In the genomic region with DNA sequence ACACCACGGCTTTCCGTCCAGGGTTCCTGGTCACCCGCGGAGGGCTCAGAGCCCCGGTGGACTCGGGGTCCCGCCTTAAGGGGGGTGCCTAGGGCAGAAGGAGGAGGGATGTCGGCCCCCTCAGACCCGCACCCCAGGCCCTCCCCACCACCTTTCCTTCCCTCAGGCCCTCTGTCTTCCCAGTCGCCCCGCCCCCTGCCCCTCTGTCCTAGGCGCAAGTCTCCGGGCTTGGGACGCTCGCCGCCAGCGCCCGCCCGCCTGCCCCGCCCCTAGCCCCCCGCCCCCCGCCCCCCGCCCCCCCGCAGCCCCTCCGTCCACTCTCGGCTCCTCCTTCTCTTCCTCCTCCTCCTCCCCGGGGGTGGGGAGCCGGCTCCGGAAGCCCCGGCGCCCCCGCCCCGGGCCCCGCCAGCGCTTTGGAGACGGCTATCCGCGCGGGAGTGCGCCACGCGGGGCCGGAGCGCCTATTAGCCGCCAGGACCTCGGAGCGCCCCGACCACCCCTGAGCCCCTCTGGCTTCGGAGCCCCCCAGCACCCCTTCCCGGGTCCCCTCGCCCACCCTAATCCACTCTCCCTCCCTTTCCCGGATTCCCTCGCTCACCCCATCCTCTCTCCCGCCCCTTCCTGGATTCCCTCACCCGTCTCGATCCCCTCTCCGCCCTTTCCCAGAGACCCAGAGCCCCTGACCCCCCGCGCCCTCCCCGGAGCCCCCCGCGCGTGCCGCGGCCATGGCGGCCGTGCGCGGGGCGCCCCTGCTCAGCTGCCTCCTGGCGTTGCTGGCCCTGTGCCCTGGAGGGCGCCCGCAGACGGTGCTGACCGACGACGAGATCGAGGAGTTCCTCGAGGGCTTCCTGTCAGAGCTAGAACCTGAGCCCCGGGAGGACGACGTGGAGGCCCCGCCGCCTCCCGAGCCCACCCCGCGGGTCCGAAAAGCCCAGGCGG, we compare ENCODE assay signal across 8 cellular contexts. TPM values are rescaled to one million over a fixed set of nuclear protein-coding genes. Genes with fewer than 3 reads are reported as not detected.
DNase-seq lines count a peak whose midpoint lies in the region; ATAC-seq and TF ChIP-seq lines count a peak whose summit lies in the region.

A gene (plus strand): TSS at position 405 of the 939 bp plus-strand sequence. CDS start 321 bp downstream, at position 726.

- no peak within 1 kb of the TSS for H3K27ac Mint-ChIP-seq in activated CD4-positive, alpha-beta memory T cell treated with anti-CD3 and anti-CD28 coated beads for 36 hours
- no peak within 1 kb of the TSS for H3K27ac Mint-ChIP-seq in activated CD4-positive, alpha-beta memory T cell treated with anti-CD3 and anti-CD28 coated beads, Interleukin-2, amount 10 ng/mL, durations not matched to agents 7 days and 5 days
- H3K27ac Mint-ChIP-seq in activated T-helper 1 cell treated with anti-CD3 and anti-CD28 coated beads, Interleukin-12 subunit alpha, Interleukin-12 subunit beta, Interleukin-2, Interleukin-4 antibody, amounts not matched to agents 30 ng/mL and 10 ng/mL and 1 ng/mL, durations not matched to agents 14 hours and 24 hours and 36 hours, result no peak within 1 kb of the TSS

- peak; percentile 47 for DNase-seq in activated CD4-positive, alpha-beta memory T cell treated with anti-CD3 and anti-CD28 coated beads for 36 hours
- DNase-seq in activated CD4-positive, alpha-beta memory T cell treated with anti-CD3 and anti-CD28 coated beads, Interleukin-2, amount 10 ng/mL, durations not matched to agents 7 days and 5 days, result no peak
- DNase-seq in activated T-helper 1 cell treated with anti-CD3 and anti-CD28 coated beads, Interleukin-12 subunit alpha, Interleukin-12 subunit beta, Interleukin-2, Interleukin-4 antibody, amounts not matched to agents 30 ng/mL and 10 ng/mL and 1 ng/mL, durations not matched to agents 14 hours and 24 hours and 36 hours (ENCODE audit: low spot score), result no peak
- peak; percentile 50 to 67 for DNase-seq in cardiac muscle cell (ENCODE audit: low read depth in 1 of 2, low spot score in 1 of 2)
- peak in 1 of 2 donors; percentile 20 for DNase-seq in trophoblast cell
- no peak for DNase-seq in SW 1271 (lab: John Stamatoyannopoulos, UW)

- no peaks in the 10 kb centered on the region for H3K4me1 ChIP-seq in cardiac muscle cell (ENCODE audit: low read depth)
- peaks cover 9 to 10% of the 10 kb centered on the region in 2 experiments for H3K4me1 ChIP-seq in trophoblast cell (ENCODE audit: control insufficient read depth in 1 of 2, insufficient read depth in 2 of 2, low read length in 2 of 2)

- peak within 1 kb of the TSS; percentile 56 for H4K91ac ChIP-seq in trophoblast cell (ENCODE audit: low read depth, low read length)

- H3K9me3 ChIP-seq in cardiac muscle cell (ENCODE audit: low read depth) (no peaks in the 10 kb centered on the region), trophoblast cell (ENCODE audit: insufficient read depth, low read depth, low read length) (peaks cover 1% of the 10 kb centered on the region)

- H3K4me3 ChIP-seq in cardiac muscle cell (peak within 1 kb of the TSS; percentile 76), trophoblast cell (ENCODE audit: low read depth, low read length) (peak within 1 kb of the TSS; percentile 71)

- H3K4ac ChIP-seq in trophoblast cell (ENCODE audit: low read depth, low read length), result peak within 1 kb of the TSS; percentile 11

- H3K4me3 Mint-ChIP-seq in activated CD4-positive, alpha-beta memory T cell treated with anti-CD3 and anti-CD28 coated beads for 36 hours, result peak within 1 kb of the TSS; percentile 60
- no peak within 1 kb of the TSS for H3K4me3 Mint-ChIP-seq in activated CD4-positive, alpha-beta memory T cell treated with anti-CD3 and anti-CD28 coated beads, Interleukin-2, amount 10 ng/mL, durations not matched to agents 7 days and 5 days
- H3K4me3 Mint-ChIP-seq in activated T-helper 1 cell treated with anti-CD3 and anti-CD28 coated beads, Interleukin-12 subunit alpha, Interleukin-12 subunit beta, Interleukin-2, Interleukin-4 antibody, amounts not matched to agents 30 ng/mL and 10 ng/mL and 1 ng/mL, durations not matched to agents 14 hours and 24 hours and 36 hours, result peak within 1 kb of the TSS; percentile 75

- peak within 1 kb of the TSS; percentile 20 for H2AK5ac ChIP-seq in trophoblast cell (ENCODE audit: low read length)

- H3K36me3 ChIP-seq in cardiac muscle cell (peaks cover 4% of the 10 kb centered on the region), trophoblast cell (ENCODE audit: control insufficient read depth in 1 of 2, insufficient read depth in 2 of 2, low read length in 2 of 2) (peaks cover 20 to 23% of the 10 kb centered on the region in 2 experiments)

- intact Hi-C loops in activated CD4-positive, alpha-beta memory T cell treated with anti-CD3 and anti-CD28 coated beads for 36 hours (cut with micrococcal nuclease), result no loop called here
- intact Hi-C loops in activated T-helper 1 cell treated with anti-CD3 and anti-CD28 coated beads, Interleukin-12 subunit alpha, Interleukin-12 subunit beta, Interleukin-2, Interleukin-4 antibody, amounts not matched to agents 30 ng/mL and 10 ng/mL and 1 ng/mL, durations not matched to agents 14 hours and 24 hours and 36 hours (cut with micrococcal nuclease), result loop anchor here (2.0 kb wide), 2 partner anchors 19 to 21 kb away; a partner anchor contains a TSS

- peak within 1 kb of the TSS; percentile 64 for H4K12ac ChIP-seq in trophoblast cell (ENCODE audit: low read depth, low read length)

- peak within 1 kb of the TSS; percentile 67 for H4K8ac ChIP-seq in trophoblast cell (ENCODE audit: low read depth, low read length)

- H2BK5ac ChIP-seq in trophoblast cell (ENCODE audit: low read depth, low read length, poor library complexity), result no peak within 1 kb of the TSS

- CTCF ChIA-PET in activated CD4-positive, alpha-beta memory T cell treated with anti-CD3 and anti-CD28 coated beads for 36 hours (lab: Charles Lee), result interaction anchor here (0.8 kb wide), 1 partner anchor 36 kb away, joined by 3 read pairs; no protein-coding TSS in a partner anchor
- CTCF ChIA-PET in activated CD4-positive, alpha-beta memory T cell treated with anti-CD3 and anti-CD28 coated beads, Interleukin-2, amount 10 ng/mL, durations not matched to agents 7 days and 5 days (lab: Charles Lee), result no interaction called here

- H3K9ac ChIP-seq in trophoblast cell (ENCODE audit: low read length), result peak within 1 kb of the TSS; percentile 45

- no CpG with 5 or more reads among the region's 89 CpGs for WGBS in trophoblast cell (ENCODE audit: extremely low coverage, insufficient coverage, insufficient read length)

- no peak within 1 kb of the TSS for H3K23ac ChIP-seq in trophoblast cell (ENCODE audit: low read length)

- peak within 1 kb of the TSS; percentile 71 for H3K4me2 ChIP-seq in trophoblast cell (ENCODE audit: low read length)

- H3K9me3 Mint-ChIP-seq in activated CD4-positive, alpha-beta memory T cell treated with anti-CD3 and anti-CD28 coated beads for 36 hours, result no peaks in the 10 kb centered on the region
- H3K9me3 Mint-ChIP-seq in activated CD4-positive, alpha-beta memory T cell treated with anti-CD3 and anti-CD28 coated beads, Interleukin-2, amount 10 ng/mL, durations not matched to agents 7 days and 5 days, result no peaks in the 10 kb centered on the region
- H3K9me3 Mint-ChIP-seq in activated T-helper 1 cell treated with anti-CD3 and anti-CD28 coated beads, Interleukin-12 subunit alpha, Interleukin-12 subunit beta, Interleukin-2, Interleukin-4 antibody, amounts not matched to agents 30 ng/mL and 10 ng/mL and 1 ng/mL, durations not matched to agents 14 hours and 24 hours and 36 hours, result no peaks in the 10 kb centered on the region

- H3K27me3 ChIP-seq in cardiac muscle cell, result no peaks in the 10 kb centered on the region
- H3K27me3 ChIP-seq in trophoblast cell (ENCODE audit: insufficient read depth, low read length), result peaks cover 4% of the 10 kb centered on the region

- H3K18ac ChIP-seq in trophoblast cell (ENCODE audit: low read length), result peak within 1 kb of the TSS; percentile 54

- POLR2A ChIA-PET in activated CD4-positive, alpha-beta memory T cell treated with anti-CD3 and anti-CD28 coated beads for 36 hours (lab: Charles Lee), result no interaction called here
- POLR2A ChIA-PET in activated CD4-positive, alpha-beta memory T cell treated with anti-CD3 and anti-CD28 coated beads, Interleukin-2, amount 10 ng/mL, durations not matched to agents 7 days and 5 days (lab: Charles Lee), result interaction anchor here (1.0 to 1.6 kb wide), 3 partner anchors 12 to 60 kb away, joined by 3 to 8 read pairs (median 3); a partner anchor contains a TSS

- H3K27me3 Mint-ChIP-seq in activated CD4-positive, alpha-beta memory T cell treated with anti-CD3 and anti-CD28 coated beads for 36 hours, result peaks cover 14% of the 10 kb centered on the region
- H3K27me3 Mint-ChIP-seq in activated CD4-positive, alpha-beta memory T cell treated with anti-CD3 and anti-CD28 coated beads, Interleukin-2, amount 10 ng/mL, durations not matched to agents 7 days and 5 days, result peaks cover 33% of the 10 kb centered on the region
- H3K27me3 Mint-ChIP-seq in activated T-helper 1 cell treated with anti-CD3 and anti-CD28 coated beads, Interleukin-12 subunit alpha, Interleukin-12 subunit beta, Interleukin-2, Interleukin-4 antibody, amounts not matched to agents 30 ng/mL and 10 ng/mL and 1 ng/mL, durations not matched to agents 14 hours and 24 hours and 36 hours (ENCODE audit: insufficient read depth), result peaks cover 20% of the 10 kb centered on the region

- peaks cover 11% of the 10 kb centered on the region for H3K79me1 ChIP-seq in trophoblast cell (ENCODE audit: low read length)

- peaks cover 8% of the 10 kb centered on the region for H3K4me1 Mint-ChIP-seq in activated CD4-positive, alpha-beta memory T cell treated with anti-CD3 and anti-CD28 coated beads for 36 hours (ENCODE audit: low read depth)
- peaks cover 4% of the 10 kb centered on the region for H3K4me1 Mint-ChIP-seq in activated CD4-positive, alpha-beta memory T cell treated with anti-CD3 and anti-CD28 coated beads, Interleukin-2, amount 10 ng/mL, durations not matched to agents 7 days and 5 days
- H3K4me1 Mint-ChIP-seq in activated T-helper 1 cell treated with anti-CD3 and anti-CD28 coated beads, Interleukin-12 subunit alpha, Interleukin-12 subunit beta, Interleukin-2, Interleukin-4 antibody, amounts not matched to agents 30 ng/mL and 10 ng/mL and 1 ng/mL, durations not matched to agents 14 hours and 24 hours and 36 hours (ENCODE audit: low read depth), result peaks cover 10% of the 10 kb centered on the region

- H3K36me3 Mint-ChIP-seq in activated CD4-positive, alpha-beta memory T cell treated with anti-CD3 and anti-CD28 coated beads for 36 hours, result no peaks in the 10 kb centered on the region
- no peaks in the 10 kb centered on the region for H3K36me3 Mint-ChIP-seq in activated CD4-positive, alpha-beta memory T cell treated with anti-CD3 and anti-CD28 coated beads, Interleukin-2, amount 10 ng/mL, durations not matched to agents 7 days and 5 days (ENCODE audit: low read depth)
- H3K36me3 Mint-ChIP-seq in activated T-helper 1 cell treated with anti-CD3 and anti-CD28 coated beads, Interleukin-12 subunit alpha, Interleukin-12 subunit beta, Interleukin-2, Interleukin-4 antibody, amounts not matched to agents 30 ng/mL and 10 ng/mL and 1 ng/mL, durations not matched to agents 14 hours and 24 hours and 36 hours (ENCODE audit: low read depth), result no peaks in the 10 kb centered on the region

- peak within 1 kb of the TSS; percentile 11 for H2BK12ac ChIP-seq in trophoblast cell (ENCODE audit: low read length)

- H3K79me2 ChIP-seq in trophoblast cell (ENCODE audit: control insufficient read depth, insufficient read depth, low read length, poor library complexity), result no peaks in the 10 kb centered on the region

- no peak within 1 kb of the TSS for H2BK120ac ChIP-seq in trophoblast cell (ENCODE audit: insufficient read depth, low read length, poor library complexity)

- peak within 1 kb of the TSS; percentile 24 for H2AFZ ChIP-seq in trophoblast cell (ENCODE audit: insufficient read depth, low read length, poor library complexity)

- peak within 1 kb of the TSS; percentile 13 for H3K27ac ChIP-seq in cardiac muscle cell
- H3K27ac ChIP-seq in trophoblast cell (ENCODE audit: low read depth, low read length), result no peak within 1 kb of the TSS

- ATAC-seq in HG02852 (IDR thresholded peaks at IDR 0.05; ENCODE audit: unreplicated experiment) (no peak), HG03039 (IDR thresholded peaks at IDR 0.05; ENCODE audit: unreplicated experiment) (no peak)

- peak within 1 kb of the TSS; percentile 70 for H3K14ac ChIP-seq in trophoblast cell (ENCODE audit: low read length)

- no peak for TF ChIP-seq CTCF in cardiac muscle cell (IDR thresholded peaks at IDR 0.05; ENCODE audit: low read depth, low read length)

RNA-seq across cellular contexts. Expression of the gene that starts here (rescaled TPM):
- 1 to 10 TPM; 5.5 to 6.6 TPM for total RNA-seq in activated CD4-positive, alpha-beta memory T cell treated with anti-CD3 and anti-CD28 coated beads for 36 hours
- under 1 TPM; 0.30 to 0.38 TPM for total RNA-seq in activated CD4-positive, alpha-beta memory T cell treated with anti-CD3 and anti-CD28 coated beads, Interleukin-2, amount 10 ng/mL, durations not matched to agents 7 days and 5 days
- 17.0 and 17.2 TPM in 2 replicates for total RNA-seq in activated T-helper 1 cell treated with anti-CD3 and anti-CD28 coated beads, Interleukin-12 subunit alpha, Interleukin-12 subunit beta, Interleukin-2, Interleukin-4 antibody, amounts not matched to agents 30 ng/mL and 10 ng/mL and 1 ng/mL, durations not matched to agents 14 hours and 24 hours and 36 hours
- 60.8 and 94.1 TPM in 2 replicates for total RNA-seq in cardiac muscle cell
- 96.0 and 107 TPM in 2 replicates for polyA plus RNA-seq in cardiac muscle cell
- polyA plus RNA-seq in trophoblast cell (2013), result 31.3 and 31.8 TPM in 2 replicates

Comparison
In these comparisons a context has a peak if more than half of its experiments do, and no peak if none do; other contexts are left out.
1. RNA of the gene that starts here (total RNA-seq): 60.8 to 94.1 TPM in cardiac muscle cell, 17.0 to 17.2 TPM in activated T-helper 1 cell treated with anti-CD3 and anti-CD28 coated beads, Interleukin-12 subunit alpha, Interleukin-12 subunit beta, Interleukin-2, Interleukin-4 antibody, amounts not matched to agents 30 ng/mL and 10 ng/mL and 1 ng/mL, durations not matched to agents 14 hours and 24 hours and 36 hours and 5.5 to 6.6 TPM in activated CD4-positive, alpha-beta memory T cell treated with anti-CD3 and anti-CD28 coated beads for 36 hours; 0.30 to 0.38 TPM in activated CD4-positive, alpha-beta memory T cell treated with anti-CD3 and anti-CD28 coated beads, Interleukin-2, amount 10 ng/mL, durations not matched to agents 7 days and 5 days; every median in the first group is over 4 times any median in the second.
2. DNase-seq: peak in activated CD4-positive, alpha-beta memory T cell treated with anti-CD3 and anti-CD28 coated beads for 36 hours (single experiment) and cardiac muscle cell (2 of 2); none in activated CD4-positive, alpha-beta memory T cell treated with anti-CD3 and anti-CD28 coated beads, Interleukin-2, amount 10 ng/mL, durations not matched to agents 7 days and 5 days (single experiment), activated T-helper 1 cell treated with anti-CD3 and anti-CD28 coated beads, Interleukin-12 subunit alpha, Interleukin-12 subunit beta, Interleukin-2, Interleukin-4 antibody, amounts not matched to agents 30 ng/mL and 10 ng/mL and 1 ng/mL, durations not matched to agents 14 hours and 24 hours and 36 hours (single experiment) and SW 1271 (0 of 2).